ENCODE assay signal across 17 cellular contexts in the genomic region with DNA sequence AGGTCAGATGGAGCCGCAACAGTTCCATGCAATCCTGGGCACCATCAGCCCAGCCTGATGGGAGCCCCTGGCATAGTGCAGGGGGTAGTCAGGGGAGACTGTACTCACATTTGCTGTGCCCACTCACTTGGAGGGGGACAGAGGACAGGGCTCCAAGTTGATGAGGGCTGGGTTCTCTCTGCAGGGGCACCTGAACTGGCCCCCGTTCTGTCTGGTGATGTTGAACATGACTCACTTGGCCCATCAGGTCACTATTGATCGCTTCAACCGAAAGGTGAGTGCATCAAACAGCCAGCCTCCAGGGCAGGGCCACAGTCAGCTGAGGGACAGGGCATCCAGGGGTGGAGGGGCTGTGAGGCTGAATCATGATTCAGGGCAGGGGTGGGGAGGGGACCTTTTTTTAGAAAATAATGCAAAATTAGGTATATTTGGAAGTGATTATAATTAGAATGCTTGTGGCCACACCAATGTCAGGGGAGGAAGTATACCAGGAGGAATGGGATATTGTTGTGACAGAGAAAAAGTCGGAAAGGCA.
DNase-seq lines count a peak whose midpoint lies in the region; ATAC-seq lines count a peak whose summit lies in the region.
"Had no signal": no experiment of that assay in that cellular context is flagged by ENCODE, and none has a peak within 500 bp of the region (broad histone marks: within the 10 kb centered on the region; RNA-seq: fewer than 3 reads in every experiment).

No MANE protein-coding gene starts in this region.

- H3K27me3 Mint-ChIP-seq in activated CD4-positive, alpha-beta T cell treated with anti-CD3 and anti-CD28 coated beads, Interleukin-2, amount 10 ng/mL, durations not matched to agents 7 days and 5 days = peaks cover 12% of the 10 kb centered on the region

- peak; percentile 2 for DNase-seq in activated CD4-positive, alpha-beta T cell treated with anti-CD3 and anti-CD28 coated beads, Interleukin-2, amount 10 ng/mL, durations not matched to agents 7 days and 5 days
- DNase-seq in activated CD4-positive, alpha-beta T cell treated with anti-CD3 and anti-CD28 coated beads, Interleukin-2, amount 50 U/mL, for 4 hours = no peak
- DNase-seq in Right ventricle myocardium inferior (ENCODE audit: missing footprints) (peak; percentile 55), left cardiac atrium (no peak), D341Med (ENCODE audit: low spot score) (peak; percentile 12), posterior vena cava (ENCODE audit: low spot score) (peak; percentile 58)
- DNase-seq: 8988T; AML-193; CD4-positive, alpha-beta memory T cell; DMS153; DMS79 treated with DMSO at 0.1 percent for 48 hours; EL; HCEC 1CT; HFFc6 had no signal

- H3K9me3 Mint-ChIP-seq in activated CD4-positive, alpha-beta T cell treated with anti-CD3 and anti-CD28 coated beads, Interleukin-2, amount 10 ng/mL, durations not matched to agents 7 days and 5 days = no peaks in the 10 kb centered on the region
- H3K9me3 Mint-ChIP-seq: HFFc6 had no signal

- H3K27ac Mint-ChIP-seq in activated CD4-positive, alpha-beta T cell treated with anti-CD3 and anti-CD28 coated beads, Interleukin-2, amount 10 ng/mL, durations not matched to agents 7 days and 5 days = no peak overlapping the region
- H3K27ac Mint-ChIP-seq: CD4-positive, alpha-beta memory T cell; HFFc6 had no signal

- intact Hi-C loops in Right ventricle myocardium inferior (cut with DNase I) (no loop called here), left cardiac atrium (cut with DNase I) (no loop called here), posterior vena cava (cut with DNase I) (no loop called here)

- CTCF ChIA-PET in activated CD4-positive, alpha-beta T cell treated with anti-CD3 and anti-CD28 coated beads, Interleukin-2, amount 10 ng/mL, durations not matched to agents 7 days and 5 days (lab: Charles Lee) = no interaction called here

- no peaks in the 10 kb centered on the region for H3K4me1 Mint-ChIP-seq in activated CD4-positive, alpha-beta T cell treated with anti-CD3 and anti-CD28 coated beads, Interleukin-2, amount 10 ng/mL, durations not matched to agents 7 days and 5 days
- H3K4me1 Mint-ChIP-seq: CD4-positive, alpha-beta memory T cell had no signal

- no peak for ATAC-seq in Right ventricle myocardium inferior
- no peak for ATAC-seq in left cardiac atrium
- no peak for ATAC-seq in GM19397 (IDR thresholded peaks at IDR 0.05; ENCODE audit: unreplicated experiment)
- ATAC-seq in GM18520 (IDR thresholded peaks at IDR 0.05; ENCODE audit: unreplicated experiment) = no peak
- ATAC-seq: HepG2 had no signal

- POLR2A ChIA-PET in activated CD4-positive, alpha-beta T cell treated with anti-CD3 and anti-CD28 coated beads, Interleukin-2, amount 10 ng/mL, durations not matched to agents 7 days and 5 days (lab: Charles Lee) = no interaction called here

- H3K36me3 Mint-ChIP-seq in activated CD4-positive, alpha-beta T cell treated with anti-CD3 and anti-CD28 coated beads, Interleukin-2, amount 10 ng/mL, durations not matched to agents 7 days and 5 days (ENCODE audit: low read depth) = no peaks in the 10 kb centered on the region
- H3K36me3 Mint-ChIP-seq: CD4-positive, alpha-beta memory T cell had no signal

- H3K4me3 Mint-ChIP-seq in activated CD4-positive, alpha-beta T cell treated with anti-CD3 and anti-CD28 coated beads, Interleukin-2, amount 10 ng/mL, durations not matched to agents 7 days and 5 days = no peak overlapping the region
- H3K4me3 Mint-ChIP-seq: CD4-positive, alpha-beta memory T cell; HFFc6 had no signal

Comparison
In these comparisons a context has a peak if more than half of its experiments do, and no peak if none do; other contexts are left out.
1. DNase-seq: peak in activated CD4-positive, alpha-beta T cell treated with anti-CD3 and anti-CD28 coated beads, Interleukin-2, amount 10 ng/mL, durations not matched to agents 7 days and 5 days (single experiment), Right ventricle myocardium inferior (single experiment), D341Med (single experiment) and posterior vena cava (single experiment); none in activated CD4-positive, alpha-beta T cell treated with anti-CD3 and anti-CD28 coated beads, Interleukin-2, amount 50 U/mL, for 4 hours (0 of 2) and left cardiac atrium (single experiment).